ENCODE assay signal across 18 cellular contexts in genomic region chr2:37149626-37150322, GRCh38. TPM values are rescaled to one million over a fixed set of nuclear protein-coding genes. Genes with fewer than 3 reads are reported as not detected.
DNase-seq lines count a peak whose midpoint lies in the region; ATAC-seq and TF ChIP-seq lines count a peak whose summit lies in the region.
"Had no signal": no experiment of that assay in that cellular context is flagged by ENCODE, and none has a peak within 500 bp of the region (broad histone marks: within the 10 kb centered on the region; RNA-seq: fewer than 3 reads in every experiment).

No MANE protein-coding gene starts in this region.

- CTCF ChIA-PET in activated CD4-positive, alpha-beta T cell treated with anti-CD3 and anti-CD28 coated beads for 36 hours (lab: Charles Lee) = no interaction called here

- no peak for TF ChIP-seq CTCF in VCaP (conservative IDR thresholded peaks at IDR 0.05)

- intact Hi-C loops in activated CD4-positive, alpha-beta T cell treated with anti-CD3 and anti-CD28 coated beads for 36 hours (cut with DNase I, micrococcal nuclease) = no loop called here

- H3K27me3 Mint-ChIP-seq in activated CD4-positive, alpha-beta T cell treated with anti-CD3 and anti-CD28 coated beads for 36 hours = no peaks in the 10 kb centered on the region

- peaks cover 35% of the 10 kb centered on the region for H3K4me1 Mint-ChIP-seq in activated CD4-positive, alpha-beta T cell treated with anti-CD3 and anti-CD28 coated beads for 36 hours
- peaks cover 24% of the 10 kb centered on the region for H3K4me1 Mint-ChIP-seq in stimulated activated effector memory CD8-positive, alpha-beta T cell treated with anti-CD3 and anti-CD28 coated beads, Interleukin-12 subunit alpha, Interleukin-12 subunit beta, amount 100 ng/mL, for 72 hours

- H3K36me3 Mint-ChIP-seq in activated CD4-positive, alpha-beta T cell treated with anti-CD3 and anti-CD28 coated beads for 36 hours (ENCODE audit: low read depth) = peaks cover 45% of the 10 kb centered on the region
- peaks cover 53% of the 10 kb centered on the region for H3K36me3 Mint-ChIP-seq in stimulated activated effector memory CD8-positive, alpha-beta T cell treated with anti-CD3 and anti-CD28 coated beads, Interleukin-12 subunit alpha, Interleukin-12 subunit beta, amount 100 ng/mL, for 72 hours

- H3K27ac Mint-ChIP-seq in activated CD4-positive, alpha-beta T cell treated with anti-CD3 and anti-CD28 coated beads for 36 hours = peak overlapping the region; percentile 44
- peak overlapping the region; percentile 80 for H3K27ac Mint-ChIP-seq in stimulated activated effector memory CD8-positive, alpha-beta T cell treated with anti-CD3 and anti-CD28 coated beads, Interleukin-12 subunit alpha, Interleukin-12 subunit beta, amount 100 ng/mL, for 72 hours
- H3K27ac Mint-ChIP-seq: activated naive CD4-positive, alpha-beta T cell treated with anti-CD3 and anti-CD28 coated beads for 36 hours had no signal

- no peak for DNase-seq in activated CD4-positive, alpha-beta T cell treated with anti-CD3 and anti-CD28 coated beads for 36 hours
- no peak for DNase-seq in activated CD4-positive, alpha-beta T cell treated with anti-CD3 and anti-CD28 coated beads for 48 hours
- DNase-seq in germinal center (ENCODE audit: low spot score) = peak; percentile 26
- DNase-seq in stimulated activated effector memory CD8-positive, alpha-beta T cell treated with anti-CD3 and anti-CD28 coated beads, Interleukin-12 subunit alpha, Interleukin-12 subunit beta, amount 100 ng/mL, for 72 hours (ENCODE audit: low spot score in 2 of 2) = no peak
- no peak for DNase-seq in RPMI8226
- DNase-seq: activated naive CD4-positive, alpha-beta T cell treated with anti-CD3 and anti-CD28 coated beads for 36 hours; NCI-H2171 treated with DMSO at 0.1 percent for 48 hours; psoas muscle; stimulated activated CD4-positive, alpha-beta T cell treated with anti-CD3 and anti-CD28 coated beads, Interleukin-4, amount 100 ng/mL, for 1 hour had no signal

- H3K27ac ChIP-seq in VCaP = peak overlapping the region; percentile 96
- H3K27ac ChIP-seq: psoas muscle, RWPE1 had no signal

- H3K9me3 Mint-ChIP-seq in activated CD4-positive, alpha-beta T cell treated with anti-CD3 and anti-CD28 coated beads for 36 hours (ENCODE audit: low read depth) = no peaks in the 10 kb centered on the region
- no peaks in the 10 kb centered on the region for H3K9me3 Mint-ChIP-seq in stimulated activated effector memory CD8-positive, alpha-beta T cell treated with anti-CD3 and anti-CD28 coated beads, Interleukin-12 subunit alpha, Interleukin-12 subunit beta, amount 100 ng/mL, for 72 hours

- H3K4me3 Mint-ChIP-seq in activated CD4-positive, alpha-beta T cell treated with anti-CD3 and anti-CD28 coated beads for 36 hours = no peak overlapping the region
- peak overlapping the region; percentile 60 for H3K4me3 Mint-ChIP-seq in stimulated activated effector memory CD8-positive, alpha-beta T cell treated with anti-CD3 and anti-CD28 coated beads, Interleukin-12 subunit alpha, Interleukin-12 subunit beta, amount 100 ng/mL, for 72 hours
- H3K4me3 Mint-ChIP-seq: activated naive CD4-positive, alpha-beta T cell treated with anti-CD3 and anti-CD28 coated beads for 36 hours had no signal

- POLR2A ChIA-PET in activated CD4-positive, alpha-beta T cell treated with anti-CD3 and anti-CD28 coated beads for 36 hours (lab: Charles Lee) = no interaction called here

- peak; percentile 86 for ATAC-seq in activated CD4-positive, alpha-beta T cell treated with anti-CD3 and anti-CD28 coated beads for 36 hours
- peak; percentile 91 for ATAC-seq in stimulated activated effector memory CD8-positive, alpha-beta T cell treated with anti-CD3 and anti-CD28 coated beads, Interleukin-12 subunit alpha, Interleukin-12 subunit beta, amount 100 ng/mL, for 72 hours
- ATAC-seq in GM19455 (IDR thresholded peaks at IDR 0.05; ENCODE audit: unreplicated experiment) (no peak), HG03378 (IDR thresholded peaks at IDR 0.05; ENCODE audit: unreplicated experiment) (no peak)
- ATAC-seq: psoas muscle had no signal

RNA-seq across cellular contexts. Expression of gene EIF2AK2, which starts 7.0 kb away (rescaled TPM):
- total RNA-seq in activated CD4-positive, alpha-beta T cell treated with anti-CD3 and anti-CD28 coated beads for 36 hours = 10 to 100 TPM; 66.4 to 70.6 TPM

RNA-seq across cellular contexts. Expression of gene SULT6B1, which starts 38.7 kb away (rescaled TPM):
- not detected for total RNA-seq in activated CD4-positive, alpha-beta T cell treated with anti-CD3 and anti-CD28 coated beads for 36 hours
- total RNA-seq: A172; activated naive CD4-positive, alpha-beta T cell treated with anti-CD3 and anti-CD28 coated beads for 36 hours; glomerular endothelial cell; lower leg skin; M059J; psoas muscle; subcutaneous adipose tissue had no signal

RNA-seq across cellular contexts. Expression of gene CEBPZOS, which starts 46.5 kb away (rescaled TPM):
- 10 to 100 TPM; 46.6 to 49.8 TPM for total RNA-seq in activated CD4-positive, alpha-beta T cell treated with anti-CD3 and anti-CD28 coated beads for 36 hours

Comparison
In these comparisons a context has a peak if more than half of its experiments do, and no peak if none do; other contexts are left out.
1. ATAC-seq: peak in activated CD4-positive, alpha-beta T cell treated with anti-CD3 and anti-CD28 coated beads for 36 hours (single experiment) and stimulated activated effector memory CD8-positive, alpha-beta T cell treated with anti-CD3 and anti-CD28 coated beads, Interleukin-12 subunit alpha, Interleukin-12 subunit beta, amount 100 ng/mL, for 72 hours (single experiment); none in GM19455 (single experiment) and HG03378 (single experiment).